ENCODE assay signal across 8 cellular contexts in the genomic region with DNA sequence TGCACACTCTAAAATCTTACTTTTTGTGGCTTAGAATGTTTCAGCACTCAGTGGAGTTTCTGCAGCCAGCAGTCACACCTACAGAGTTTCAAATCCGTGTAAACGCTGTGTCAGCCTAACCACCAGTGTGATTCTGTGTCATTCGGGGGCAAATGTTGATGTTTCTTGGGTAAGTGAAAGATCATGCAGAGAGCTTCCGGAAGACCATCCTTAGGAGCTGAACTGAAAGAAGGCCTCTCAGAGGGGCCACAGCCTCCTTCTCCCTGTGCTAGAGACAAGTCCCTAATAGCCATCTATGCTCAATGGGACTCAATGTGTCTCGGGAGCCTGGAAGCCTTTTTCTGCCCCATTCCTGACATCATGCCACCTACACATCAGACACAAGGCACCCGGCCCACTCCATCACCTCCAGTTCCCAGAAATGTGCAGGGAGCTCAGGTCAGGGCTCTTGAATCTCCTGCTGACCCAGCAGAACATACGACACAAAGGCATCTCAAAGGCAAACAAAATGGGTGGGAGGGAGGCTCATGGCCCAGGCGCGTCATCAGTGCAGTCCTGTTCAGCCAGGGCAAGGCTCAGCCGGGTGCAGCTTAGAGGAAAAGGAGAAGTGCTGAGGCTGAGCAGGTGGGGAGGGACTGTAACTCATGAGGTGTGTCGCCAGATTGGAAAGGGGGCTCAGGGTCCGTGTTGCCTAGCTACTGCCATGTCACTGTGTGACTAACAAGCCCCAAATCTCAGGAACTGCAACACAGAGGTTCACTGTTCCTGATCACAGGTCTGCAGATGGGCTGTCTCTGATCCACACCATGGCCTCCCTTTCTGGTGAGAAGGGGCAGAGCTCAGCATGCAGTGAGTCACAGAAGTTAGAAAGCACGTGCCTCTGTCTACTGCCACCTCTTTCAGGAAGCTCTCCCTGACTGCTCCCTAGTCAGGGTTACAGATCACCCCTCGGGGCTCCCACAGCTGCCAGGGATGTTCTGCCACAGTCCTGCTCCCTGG.
DNase-seq lines count a peak whose midpoint lies in the region; ATAC-seq and TF ChIP-seq lines count a peak whose summit lies in the region.

No MANE protein-coding gene starts in this region.

- peaks cover 10% of the 10 kb centered on the region for H3K36me3 ChIP-seq in OCI-LY3 (replicated peaks; ENCODE audit: low read depth, low read length)

- no peaks in the 10 kb centered on the region for H4K20me1 ChIP-seq in OCI-LY3 (ENCODE audit: insufficient read depth, low read length)

- TF ChIP-seq CTCF in OCI-LY3 (IDR thresholded peaks at IDR 0.05; ENCODE audit: low read depth, low read length) (no peak), choroid plexus epithelial cell (conservative IDR thresholded peaks at IDR 0.05; ENCODE audit: low read depth, low read length) (no peak)

- ATAC-seq in HG02852 (IDR thresholded peaks at IDR 0.05; ENCODE audit: unreplicated experiment), result peak; percentile 83

- H2AFZ ChIP-seq in OCI-LY3 (ENCODE audit: low read depth, low read length), result peak overlapping the region; percentile 9; the same call in 1 of the 2 replicates

- peak overlapping the region; percentile 78 for H3K27ac ChIP-seq in OCI-LY3 (ENCODE audit: low read length)

- peak overlapping the region; percentile 39 for H3K9ac ChIP-seq in OCI-LY3 (ENCODE audit: low read length)

- no peaks in the 10 kb centered on the region for H3K79me2 ChIP-seq in OCI-LY3 (ENCODE audit: low read length)

- H3K4me2 ChIP-seq in OCI-LY3 (ENCODE audit: low read length), result peak overlapping the region; percentile 62

- in situ Hi-C loops in ACHN (cut with HindIII; ENCODE audit: low pct_ligation_motif_present, low pct_unique_long_range_greater_than_20kb, low sequenced_read_pairs), result no loop called here

- no peaks in the 10 kb centered on the region for H3K9me3 ChIP-seq in OCI-LY3 (ENCODE audit: insufficient read depth, low read length)

- no peaks in the 10 kb centered on the region for H3K27me3 ChIP-seq in OCI-LY3 (ENCODE audit: low read depth, low read length)

- H3K4me3 ChIP-seq in OCI-LY3 (ENCODE audit: low read length), result peak overlapping the region; percentile 38
- no peak overlapping the region for H3K4me3 ChIP-seq in choroid plexus epithelial cell (ENCODE audit: low read depth, low read length)

- DNase-seq in NK-92 treated with Interleukin-12 subunit alpha and Interleukin-12 subunit beta, amount 100 ng/mL, for 24 hours (lab: John Stamatoyannopoulos, UW), result peak; percentile 66
- DNase-seq in NK-92 (lab: John Stamatoyannopoulos, UW; ENCODE audit: unreplicated experiment) (no peak), choroid plexus epithelial cell (ENCODE audit: low read depth) (peak; percentile 48), OCI-M2 (lab: John Stamatoyannopoulos, UW; ENCODE audit: unreplicated experiment) (no peak), ACHN (no peak)
- DNase-seq in stimulated activated CD4-positive, alpha-beta T cell treated with anti-CD3 and anti-CD28 coated beads, Interleukin-4, amount 100 ng/mL, for 1 hour, result peak; percentile 37

- H3K4me1 ChIP-seq in OCI-LY3 (ENCODE audit: low read length), result peaks cover 22% of the 10 kb centered on the region

Comparison
In these comparisons a context has a peak if more than half of its experiments do, and no peak if none do; other contexts are left out.
1. DNase-seq: peak in NK-92 treated with Interleukin-12 subunit alpha and Interleukin-12 subunit beta, amount 100 ng/mL, for 24 hours (single experiment), choroid plexus epithelial cell (single experiment) and stimulated activated CD4-positive, alpha-beta T cell treated with anti-CD3 and anti-CD28 coated beads, Interleukin-4, amount 100 ng/mL, for 1 hour (single experiment); none in NK-92 (single experiment), OCI-M2 (single experiment) and ACHN (single experiment).